ENCODE assay signal across 17 cellular contexts in genomic region chr17:67050066-67050465, GRCh38. TPM values are rescaled to one million over a fixed set of nuclear protein-coding genes. Genes with fewer than 3 reads are reported as not detected.
DNase-seq lines count a peak whose midpoint lies in the region; ATAC-seq and TF ChIP-seq lines count a peak whose summit lies in the region.
"Had no signal": no experiment of that assay in that cellular context is flagged by ENCODE, and none has a peak within 500 bp of the region (broad histone marks: within the 10 kb centered on the region; RNA-seq: fewer than 3 reads in every experiment).

No MANE protein-coding gene starts in this region.

- peak overlapping the region in 1 of 4 donors; percentile 22 for H3K4me3 ChIP-seq in gastrocnemius medialis
- H3K4me3 ChIP-seq: BLaER1, GM12878 had no signal

- H3K27me3 Mint-ChIP-seq in natural killer cell treated with Interleukin-12 subunit alpha and Interleukin-12 subunit beta and Interleukin-15 and Interleukin-18, amount 100 ng/mL, for 72 hours, result no peaks in the 10 kb centered on the region
- H3K27me3 Mint-ChIP-seq in natural killer cell (ENCODE audit: low read depth in 2 of 2), result no peaks in the 10 kb centered on the region
- no peaks in the 10 kb centered on the region for H3K27me3 Mint-ChIP-seq in activated CD4-positive, alpha-beta memory T cell treated with anti-CD3 and anti-CD28 coated beads for 36 hours
- H3K27me3 Mint-ChIP-seq: CD4-positive, alpha-beta memory T cell had no signal

- intact Hi-C loops in natural killer cell (cut with micrococcal nuclease), result no loop called here
- intact Hi-C loops in gastrocnemius medialis (cut with DNase I; ENCODE audit: low total_unique reads), result no loop called here
- intact Hi-C loops in activated CD4-positive, alpha-beta memory T cell treated with anti-CD3 and anti-CD28 coated beads for 36 hours (cut with micrococcal nuclease), result no loop called here

- TF ChIP-seq CTCF in natural killer cell (IDR thresholded peaks at IDR 0.05) (no peak), gastrocnemius medialis (IDR thresholded peaks at IDR 0.05 in 4 of 5, conservative IDR thresholded peaks at IDR 0.05 in 1 of 5) (no peak)

- in situ Hi-C loops in gastrocnemius medialis (cut with MboI; ENCODE audit: low sequenced_read_pairs in 4 of 4), result no loop called here

- peak overlapping the region; percentile 97 to 98 (median 98) for H3K27ac ChIP-seq in gastrocnemius medialis
- H3K27ac ChIP-seq: BLaER1 had no signal

- peaks cover 5% of the 10 kb centered on the region for H3K9me3 Mint-ChIP-seq in natural killer cell treated with Interleukin-12 subunit alpha and Interleukin-12 subunit beta and Interleukin-15 and Interleukin-18, amount 100 ng/mL, for 72 hours
- peaks cover 2 to 9% of the 10 kb centered on the region in 2 donors for H3K9me3 Mint-ChIP-seq in natural killer cell
- peaks cover 29% of the 10 kb centered on the region for H3K9me3 Mint-ChIP-seq in activated CD4-positive, alpha-beta memory T cell treated with anti-CD3 and anti-CD28 coated beads for 36 hours

- CTCF ChIA-PET in activated CD4-positive, alpha-beta memory T cell treated with anti-CD3 and anti-CD28 coated beads for 36 hours (lab: Charles Lee), result no interaction called here

- H3K27me3 ChIP-seq in gastrocnemius medialis, result no peaks in the 10 kb centered on the region
- H3K27me3 ChIP-seq: BLaER1 had no signal

- no peak overlapping the region for H3K4me3 Mint-ChIP-seq in natural killer cell treated with Interleukin-12 subunit alpha and Interleukin-12 subunit beta and Interleukin-15 and Interleukin-18, amount 100 ng/mL, for 72 hours
- H3K4me3 Mint-ChIP-seq in natural killer cell, result no peak overlapping the region
- no peak overlapping the region for H3K4me3 Mint-ChIP-seq in activated CD4-positive, alpha-beta memory T cell treated with anti-CD3 and anti-CD28 coated beads for 36 hours
- H3K4me3 Mint-ChIP-seq: CD14-positive monocyte; CD4-positive, alpha-beta memory T cell; H9 had no signal

- peaks cover 13% of the 10 kb centered on the region for H3K36me3 Mint-ChIP-seq in natural killer cell treated with Interleukin-12 subunit alpha and Interleukin-12 subunit beta and Interleukin-15 and Interleukin-18, amount 100 ng/mL, for 72 hours
- H3K36me3 Mint-ChIP-seq in natural killer cell, result peaks cover 18% of the 10 kb centered on the region
- H3K36me3 Mint-ChIP-seq in activated CD4-positive, alpha-beta memory T cell treated with anti-CD3 and anti-CD28 coated beads for 36 hours, result peaks cover 2% of the 10 kb centered on the region
- H3K36me3 Mint-ChIP-seq: CD14-positive monocyte had no signal

- H3K27ac Mint-ChIP-seq in natural killer cell treated with Interleukin-12 subunit alpha and Interleukin-12 subunit beta and Interleukin-15 and Interleukin-18, amount 100 ng/mL, for 72 hours, result no peak overlapping the region
- H3K27ac Mint-ChIP-seq in natural killer cell, result no peak overlapping the region
- H3K27ac Mint-ChIP-seq in activated CD4-positive, alpha-beta memory T cell treated with anti-CD3 and anti-CD28 coated beads for 36 hours, result no peak overlapping the region
- H3K27ac Mint-ChIP-seq: CD14-positive monocyte, H9 had no signal

- H3K9me3 ChIP-seq in gastrocnemius medialis, result no peaks in the 10 kb centered on the region

- peak; percentile 51 for DNase-seq in natural killer cell treated with Interleukin-12 subunit alpha and Interleukin-12 subunit beta and Interleukin-15 and Interleukin-18, amount 100 ng/mL, for 72 hours (ENCODE audit: low spot score)
- no peak for DNase-seq in natural killer cell
- DNase-seq in mesenteric fat pad (ENCODE audit: low spot score), result peak; percentile 55
- DNase-seq in gastrocnemius medialis, result peak in 1 of 2 donors; percentile 8
- no peak for DNase-seq in NCI-H2081 treated with DMSO at 0.1 percent for 48 hours (lab: John Stamatoyannopoulos, UW)
- no peak for DNase-seq in activated CD4-positive, alpha-beta memory T cell treated with anti-CD3 and anti-CD28 coated beads for 36 hours
- DNase-seq: 8988T; CD4-positive, alpha-beta memory T cell; DMS79 treated with DMSO at 0.1 percent for 48 hours; GOT3; H9 had no signal

- peaks cover 0 to 23% of the 10 kb centered on the region in 2 donors for H3K36me3 ChIP-seq in gastrocnemius medialis
- H3K36me3 ChIP-seq: BLaER1 had no signal

- peaks cover 62 to 69% of the 10 kb centered on the region in 2 donors for H3K4me1 ChIP-seq in gastrocnemius medialis

- POLR2A ChIA-PET in activated CD4-positive, alpha-beta memory T cell treated with anti-CD3 and anti-CD28 coated beads for 36 hours (lab: Charles Lee), result no interaction called here

- ATAC-seq in natural killer cell treated with Interleukin-12 subunit alpha and Interleukin-12 subunit beta and Interleukin-15 and Interleukin-18, amount 100 ng/mL, for 72 hours, result no peak
- ATAC-seq in natural killer cell, result no peak
- no peak for ATAC-seq in gastrocnemius medialis
- ATAC-seq in GM21515 (IDR thresholded peaks at IDR 0.05; ENCODE audit: unreplicated experiment), result no peak
- ATAC-seq: GM12878, HepG2 had no signal

- H3K4me1 Mint-ChIP-seq in natural killer cell treated with Interleukin-12 subunit alpha and Interleukin-12 subunit beta and Interleukin-15 and Interleukin-18, amount 100 ng/mL, for 72 hours (ENCODE audit: low read depth in 2 of 2), result peaks cover 0 to 2% of the 10 kb centered on the region in 2 donors
- H3K4me1 Mint-ChIP-seq in natural killer cell, result no peaks in the 10 kb centered on the region
- H3K4me1 Mint-ChIP-seq in activated CD4-positive, alpha-beta memory T cell treated with anti-CD3 and anti-CD28 coated beads for 36 hours (ENCODE audit: low read depth), result no peaks in the 10 kb centered on the region
- H3K4me1 Mint-ChIP-seq: CD14-positive monocyte; CD4-positive, alpha-beta memory T cell had no signal

- no peak for TF ChIP-seq POLR2A in gastrocnemius medialis (IDR thresholded peaks at IDR 0.05)

RNA-seq across cellular contexts. Expression of gene CACNG1, which starts 5.7 kb away (rescaled TPM):
- total RNA-seq in natural killer cell treated with Interleukin-12 subunit alpha and Interleukin-12 subunit beta and Interleukin-15 and Interleukin-18, amount 100 ng/mL, for 72 hours, result not detected
- total RNA-seq in natural killer cell (not detected), mesenteric fat pad (not detected), gastrocnemius medialis (100 to 1,000 TPM; 120 to 203 (median 154) TPM)
- not detected for total RNA-seq in activated CD4-positive, alpha-beta memory T cell treated with anti-CD3 and anti-CD28 coated beads for 36 hours
- total RNA-seq: A673; CD4-positive, alpha-beta memory T cell; GM12878; H9; HepG2 had no signal

Comparison
In these comparisons a context has a peak if more than half of its experiments do, and no peak if none do; other contexts are left out.
1. DNase-seq: peak in natural killer cell treated with Interleukin-12 subunit alpha and Interleukin-12 subunit beta and Interleukin-15 and Interleukin-18, amount 100 ng/mL, for 72 hours (single experiment) and mesenteric fat pad (single experiment); none in natural killer cell (single experiment), NCI-H2081 treated with DMSO at 0.1 percent for 48 hours (single experiment) and activated CD4-positive, alpha-beta memory T cell treated with anti-CD3 and anti-CD28 coated beads for 36 hours (single experiment).
2. RNA of gene CACNG1, which starts 5.7 kb away (total RNA-seq): 120 to 203 TPM in gastrocnemius medialis; not detected in natural killer cell treated with Interleukin-12 subunit alpha and Interleukin-12 subunit beta and Interleukin-15 and Interleukin-18, amount 100 ng/mL, for 72 hours, not detected in natural killer cell, not detected in mesenteric fat pad (single experiment) and not detected in activated CD4-positive, alpha-beta memory T cell treated with anti-CD3 and anti-CD28 coated beads for 36 hours; every median in the first group is over 100 times any median in the second.